ENCODE assay signal across 1 cellular context in genomic region chr1:212477014-212477679, GRCh38.
TF ChIP-seq lines count a peak whose summit lies in the region.

No MANE protein-coding gene starts in this region.

TF ChIP-seq in K562, 482 proteins besides CTCF, POLR2A, EP300 and RAD21 (continued from another document and continues in another):
- TF ChIP-seq CREM (IDR thresholded peaks at IDR 0.05; ENCODE audit: low read depth) (peak; percentile 5; the same call in 1 of the 2 replicates), ZNF274 (IDR thresholded peaks at IDR 0.05; ENCODE audit: borderline replicate concordance, low read depth, low read length) (no peak), GABPB1 (CRISPR knock-in tag; IDR thresholded peaks at IDR 0.05) (peak; percentile 25; the same call in 1 of the 2 replicates), CREB3 (tag; conservative IDR thresholded peaks at IDR 0.05; ENCODE audit: low read depth) (no peak), MTA3 (IDR thresholded peaks at IDR 0.05; ENCODE audit: borderline replicate concordance) (0 out of 2 replicates have a peak, but pooled peaks have one; percentile 24), HMGXB4 (CRISPR knock-in tag; IDR thresholded peaks at IDR 0.05) (no peak), EGR1 (conservative IDR thresholded peaks at IDR 0.05) (no peak), PREB (CRISPR knock-in tag; IDR thresholded peaks at IDR 0.05) (no peak), CEBPG (CRISPR knock-in tag; IDR thresholded peaks at IDR 0.05) (no peak), CEBPG (tag; conservative IDR thresholded peaks at IDR 0.05 in 1 of 2, IDR thresholded peaks at IDR 0.05 in 1 of 2) (no peak), SNAPC5 (CRISPR knock-in tag; IDR thresholded peaks at IDR 0.05) (no peak), JUNB (CRISPR knock-in tag; conservative IDR thresholded peaks at IDR 0.05) (no peak), GMEB1 (CRISPR knock-in tag; IDR thresholded peaks at IDR 0.05) (no peak), TCF3 (CRISPR knock-in tag; IDR thresholded peaks at IDR 0.05) (no peak), ZNF134 (CRISPR knock-in tag; conservative IDR thresholded peaks at IDR 0.05) (no peak), PCBP1 (IDR thresholded peaks at IDR 0.05; ENCODE audit: low read depth, low read length, poor library complexity, severe bottlenecking) (no peak), KLF6 (CRISPR knock-in tag; IDR thresholded peaks at IDR 0.05; ENCODE audit: borderline replicate concordance) (no peak), TFAP4 (CRISPR knock-in tag; IDR thresholded peaks at IDR 0.05; ENCODE audit: borderline replicate concordance) (peak; percentile 67; the same call in 1 of the 2 replicates), UBTF (IDR thresholded peaks at IDR 0.05; ENCODE audit: borderline replicate concordance in 1 of 2, low read depth in 2 of 2, low read length in 2 of 2) (0 out of 4 replicates have a peak, but pooled peaks of 1 of the 2 experiments have one; percentile 30), ARID2 (IDR thresholded peaks at IDR 0.05) (peak; percentile 72; the same call in 1 of the 2 replicates), KAT7 (CRISPR knock-in tag; IDR thresholded peaks at IDR 0.05; ENCODE audit: borderline replicate concordance) (no peak), MCM5 (IDR thresholded peaks at IDR 0.05; ENCODE audit: low read depth) (no peak), NEUROD1 (IDR thresholded peaks at IDR 0.05; ENCODE audit: borderline replicate concordance, low read depth, low read length, partially characterized antibody) (peak; percentile 23), ZNF263 (CRISPR knock-in tag; IDR thresholded peaks at IDR 0.05; ENCODE audit: borderline replicate concordance) (peak; percentile 75), PBX2 (CRISPR knock-in tag; IDR thresholded peaks at IDR 0.05; ENCODE audit: low read depth) (no peak), PBX2 (tag; conservative IDR thresholded peaks at IDR 0.05; ENCODE audit: low read depth) (no peak), XRCC5 (IDR thresholded peaks at IDR 0.05; ENCODE audit: low read depth, low read length) (peak; percentile 78; the same call in 1 of the 2 replicates), ZNF407 (IDR thresholded peaks at IDR 0.05; ENCODE audit: low read depth) (no peak), ZNF311 (CRISPR knock-in tag; IDR thresholded peaks at IDR 0.05) (no peak), SOX6 (IDR thresholded peaks at IDR 0.05) (peak; percentile 35; the same call in 1 of the 2 replicates), ZKSCAN8 (CRISPR knock-in tag; IDR thresholded peaks at IDR 0.05) (no peak), ZNF586 (CRISPR knock-in tag; conservative IDR thresholded peaks at IDR 0.05) (no peak), YY1 (IDR thresholded peaks at IDR 0.05; ENCODE audit: borderline replicate concordance in 1 of 3, control insufficient read depth in 1 of 3, extremely low read depth in 1 of 3, insufficient read depth in 3 of 3, insufficient read length in 1 of 3, insufficient replicate concordance in 2 of 3, low read depth in 1 of 3, low read length in 2 of 3) (peak in 1 of 3 experiments; percentile 41), IRF2 (CRISPR knock-in tag; IDR thresholded peaks at IDR 0.05) (no peak), POLR2AphosphoS5 (IDR thresholded peaks at IDR 0.05; ENCODE audit: control insufficient read depth, insufficient read depth, low read depth, low read length) (no peak), RBM39 (optimal IDR thresholded peaks at IDR 0.05; ENCODE audit: low read depth, low read length) (no peak), ILF3 (IDR thresholded peaks at IDR 0.05; ENCODE audit: borderline replicate concordance) (no peak), RCOR1 (IDR thresholded peaks at IDR 0.05; ENCODE audit: borderline replicate concordance in 1 of 2, low read depth in 2 of 2, low read length in 2 of 2) (peak in 1 of 2 experiments; percentile 58; a peak in 2 of 4 replicates), ZKSCAN1 (IDR thresholded peaks at IDR 0.05; ENCODE audit: low read depth, low read length) (peak; percentile 58; the same call in 1 of the 2 replicates), ZBTB8A (IDR thresholded peaks at IDR 0.05; ENCODE audit: partially characterized antibody) (no peak), KLF10 (CRISPR knock-in tag; IDR thresholded peaks at IDR 0.05) (no peak), ZNF143 (CRISPR knock-in tag; IDR thresholded peaks at IDR 0.05) (no peak), ZBED1 (IDR thresholded peaks at IDR 0.05) (no peak), PML (IDR thresholded peaks at IDR 0.05; ENCODE audit: low read length) (no peak), WHSC1 (IDR thresholded peaks at IDR 0.05; ENCODE audit: low read length) (no peak)
